ENCODE assay signal across 27 cellular contexts in the genomic region with DNA sequence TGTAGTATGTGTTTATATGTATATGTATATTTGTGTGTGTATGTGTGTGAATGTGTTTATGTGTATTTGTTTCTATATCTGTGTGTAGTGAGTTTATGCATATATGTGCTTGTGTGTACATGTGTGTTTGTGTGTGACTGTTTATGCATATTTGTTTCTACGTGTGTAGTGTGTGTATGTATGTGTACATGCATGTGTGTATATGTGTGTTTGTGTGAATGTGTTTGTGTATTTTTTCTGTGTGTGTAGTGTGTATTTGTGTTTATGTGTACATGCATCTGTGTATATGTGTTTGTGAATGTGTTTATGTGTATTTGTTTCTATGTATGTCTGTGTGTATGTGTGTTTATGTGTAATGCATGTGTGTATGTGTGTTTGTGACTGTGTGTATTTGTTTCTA. TPM values are rescaled to one million over a fixed set of nuclear protein-coding genes. Genes with fewer than 3 reads are reported as not detected.
A peak's percentile ranks its signal among the peaks of the same experiment; 100 is the strongest.
DNase-seq lines count a peak whose midpoint lies in the region; ATAC-seq, FAIRE-seq and TF ChIP-seq lines count a peak whose summit lies in the region.
"Had no signal": no experiment of that assay in that cellular context is flagged by ENCODE, and none has a peak within 500 bp of the region (broad histone marks: within the 10 kb centered on the region; RNA-seq: fewer than 3 reads in every experiment).

No MANE protein-coding gene starts in this region.

- no peak overlapping the region for H3K18ac ChIP-seq in IMR-90 (ENCODE audit: low read depth, low read length)

- H3K23ac ChIP-seq in IMR-90 (ENCODE audit: low read depth, low read length): no peak overlapping the region

- H3K9me1 ChIP-seq in IMR-90 (ENCODE audit: insufficient read depth, low read length) (no peaks in the 10 kb centered on the region), K562 (ENCODE audit: control insufficient read depth, insufficient read depth, low read length) (no peaks in the 10 kb centered on the region)

- no peak overlapping the region for H2BK20ac ChIP-seq in IMR-90 (ENCODE audit: low read depth, low read length)

- no peak for DNase-seq in HEK293T (ENCODE audit: extremely low spot score)
- DNase-seq in IMR-90: no peak
- DNase-seq in K562 (ENCODE audit: extremely low read depth in 1 of 4, low spot score in 3 of 4): no peak
- DNase-seq in epidermal melanocyte (ENCODE audit: insufficient read length, low spot score): no peak
- DNase-seq: 8988T; ACHN; BE2C; C1 segment of cervical spinal cord; CD4-positive, alpha-beta memory T cell; CD4-positive, CD25-positive, alpha-beta regulatory T cell; CD8-positive, alpha-beta memory T cell; DMS 273 treated with DMSO at 0.1 percent for 48 hours; DMS153; DMS53; DMS79; DND-41; EL; GDM1 had no signal

- H2BK120ac ChIP-seq in IMR-90 (ENCODE audit: low read depth, low read length): no peak overlapping the region

- H2AFZ ChIP-seq in IMR-90 (replicated peaks; ENCODE audit: low read length, poor library complexity) (no peak overlapping the region), K562 (ENCODE audit: low read depth, low read length) (no peak overlapping the region)

- no peak overlapping the region for H3K56ac ChIP-seq in IMR-90 (ENCODE audit: extremely low read depth, insufficient read depth, low read length)

- no peaks in the 10 kb centered on the region for H3K79me1 ChIP-seq in IMR-90 (ENCODE audit: low read depth in 1 of 2, low read length in 2 of 2)

- H3K27ac ChIP-seq in IMR-90 (ENCODE audit: insufficient read depth, low read length) (no peak overlapping the region), K562 (ENCODE audit: extremely low read depth, low read depth, low read length) (no peak overlapping the region)
- H3K27ac ChIP-seq: BLaER1 had no signal

- H3K27me3 ChIP-seq in IMR-90 (ENCODE audit: control insufficient read depth, insufficient read depth, low read length): no peaks in the 10 kb centered on the region
- peaks cover 0 to 15% of the 10 kb centered on the region in 2 experiments; a peak in 2 of 5 replicates for H3K27me3 ChIP-seq in K562 (ENCODE audit: control insufficient read depth in 2 of 2, insufficient read depth in 2 of 2, low read length in 2 of 2)
- H3K27me3 ChIP-seq: BLaER1 had no signal

- in situ Hi-C loops in IMR-90 (cut with MboI; ENCODE audit: low sequenced_read_pairs): no loop called here
- in situ Hi-C loops in K562 (cut with MboI): no loop called here

- no peak for TF ChIP-seq POLR2A in IMR-90 (IDR thresholded peaks at IDR 0.05; ENCODE audit: low read depth, low read length)
- TF ChIP-seq POLR2A in K562 (conservative IDR thresholded peaks at IDR 0.05): no peak

- dilution Hi-C loops in IMR-90 (cut with HindIII; ENCODE audit: low sequenced_read_pairs, unreplicated experiment): no loop called here

- POLR2A ChIA-PET in HEK293T (lab: Yijun Ruan, JAX): no interaction called here
- POLR2A ChIA-PET in IMR-90 (lab: Charles Lee; ENCODE audit: unreplicated experiment): no interaction called here
- POLR2A ChIA-PET in K562 (lab: Yijun Ruan, JAX): no interaction called here

- H3K4me3 ChIP-seq in IMR-90 (ENCODE audit: insufficient read depth, low read depth, low read length) (no peak overlapping the region), K562 (no peak overlapping the region)
- H3K4me3 ChIP-seq: BLaER1, GM12878 had no signal

- CTCF ChIA-PET in HEK293T (lab: Yijun Ruan, JAX): no interaction called here
- CTCF ChIA-PET in IMR-90 (lab: Yijun Ruan, JAX): no interaction called here
- CTCF ChIA-PET in K562 (lab: Yijun Ruan, JAX; ENCODE audit: low intra/inter-chr PET ratio): no interaction called here

- H3K36me3 ChIP-seq in IMR-90 (ENCODE audit: control insufficient read depth, insufficient read depth, low read length) (no peaks in the 10 kb centered on the region), K562 (ENCODE audit: control insufficient read depth, insufficient read depth, low read length) (no peaks in the 10 kb centered on the region)
- H3K36me3 ChIP-seq: BE2C, BLaER1 had no signal

- no peak overlapping the region for H2AK9ac ChIP-seq in IMR-90 (replicated peaks; ENCODE audit: low read depth, low read length, poor library complexity)

- intact Hi-C loops in IMR-90 (cut with micrococcal nuclease) (no loop called here), K562 (cut with micrococcal nuclease) (no loop called here)

- H3K14ac ChIP-seq in IMR-90 (replicated peaks; ENCODE audit: low read depth, low read length): no peak overlapping the region

- H4K5ac ChIP-seq in IMR-90 (ENCODE audit: low read depth, low read length): no peak overlapping the region

- no peak overlapping the region for H2AK5ac ChIP-seq in IMR-90 (ENCODE audit: low read depth, low read length)

- H4K20me1 ChIP-seq in IMR-90 (ENCODE audit: insufficient read depth, low read length) (no peaks in the 10 kb centered on the region), K562 (replicated peaks; ENCODE audit: control insufficient read depth, insufficient read depth, low read length) (no peaks in the 10 kb centered on the region)
- H4K20me1 ChIP-seq: BLaER1 had no signal

- H2BK5ac ChIP-seq in IMR-90 (ENCODE audit: low read depth, low read length, poor library complexity, severe bottlenecking): peak overlapping the region; percentile 13

- H2BK15ac ChIP-seq in IMR-90 (ENCODE audit: low read depth, low read length): no peak overlapping the region

- no peak for TF ChIP-seq CTCF in IMR-90 (conservative IDR thresholded peaks at IDR 0.05; ENCODE audit: low read depth, low read length)
- TF ChIP-seq CTCF in K562 (IDR thresholded peaks at IDR 0.05 in 2 of 3, conservative IDR thresholded peaks at IDR 0.05 in 1 of 3; ENCODE audit: insufficient read depth in 2 of 3, low read depth in 1 of 3, low read length in 3 of 3): no peak

- WGBS in IMR-90 (ENCODE audit: extremely low coverage in 2 of 2, insufficient read length in 1 of 2), 2 experiments: no CpG with 5 or more reads among the region's 1 CpG
- WGBS in K562 (ENCODE audit: insufficient coverage, low coverage, missing lambda C conversion rate): 25% methylated on average over 1 of the region's 1 CpG

- TF ChIP-seq RAD21 in IMR-90 (IDR thresholded peaks at IDR 0.05; ENCODE audit: low read length) (no peak), K562 (CRISPR knock-in tag; conservative IDR thresholded peaks at IDR 0.05 in 1 of 2, IDR thresholded peaks at IDR 0.05 in 1 of 2) (no peak)

- no peak overlapping the region for H3K4ac ChIP-seq in IMR-90 (ENCODE audit: low read depth, low read length)

- H3K4me2 ChIP-seq in IMR-90 (ENCODE audit: low read depth, low read length): no peak overlapping the region
- no peak overlapping the region for H3K4me2 ChIP-seq in K562 (ENCODE audit: insufficient read depth, low read length)
- H3K4me2 ChIP-seq: BLaER1 had no signal

- no peaks in the 10 kb centered on the region for H3K79me2 ChIP-seq in K562 (ENCODE audit: control insufficient read depth, insufficient read depth, low read length)

- TF ChIP-seq EP300 in K562 (IDR thresholded peaks at IDR 0.05; ENCODE audit: low read length): no peak

- H3K9ac ChIP-seq in IMR-90 (ENCODE audit: low read depth, low read length) (no peak overlapping the region), K562 (ENCODE audit: insufficient read depth in 1 of 2, low read depth in 2 of 2, low read length in 2 of 2) (no peak overlapping the region)
- H3K9ac ChIP-seq: BLaER1 had no signal

- BruUV-seq in IMR-90 (replicated peaks; lab: Mats Ljungman, UMichigan): no TSS peak
- BruUV-seq in K562 (replicated peaks; lab: Mats Ljungman, UMichigan): no TSS peak

- H4K8ac ChIP-seq in IMR-90 (ENCODE audit: low read depth in 2 of 2, low read length in 2 of 2): no peak overlapping the region

- FAIRE-seq in K562 (lab: Jason Lieb, UNC): no peak
- FAIRE-seq: A204.1, GM12878, GM19239 had no signal

- H4K91ac ChIP-seq in IMR-90 (ENCODE audit: insufficient read depth, low read depth, low read length): no peak overlapping the region

- ATAC-seq in IMR-90 (ENCODE audit: low read depth) (no peak), K562 (no peak), GM19397 (IDR thresholded peaks at IDR 0.05; ENCODE audit: unreplicated experiment) (no peak), GM18502 (IDR thresholded peaks at IDR 0.05; ENCODE audit: poor library complexity, unreplicated experiment) (no peak)
- ATAC-seq: GM12878 had no signal

- H3K4me1 ChIP-seq in IMR-90 (ENCODE audit: control insufficient read depth, insufficient read depth, low read length) (no peaks in the 10 kb centered on the region), K562 (replicated peaks in 1 of 2; ENCODE audit: control insufficient read depth in 2 of 2, insufficient read depth in 2 of 2, low read length in 2 of 2) (no peaks in the 10 kb centered on the region)
- H3K4me1 ChIP-seq: BE2C had no signal

- H3K9me3 ChIP-seq in IMR-90 (ENCODE audit: control insufficient read depth, insufficient read depth, low read length): peaks cover 33% of the 10 kb centered on the region
- H3K9me3 ChIP-seq in K562 (replicated peaks; ENCODE audit: control insufficient read depth, insufficient read depth, low read depth, low read length): no peaks in the 10 kb centered on the region
- H3K9me3 ChIP-seq: BE2C, BLaER1 had no signal

TF ChIP-seq in HEK293T, 16 proteins besides CTCF, POLR2A, EP300 and RAD21 (continues in another document):
- no peak for TF ChIP-seq LEF1 (IDR thresholded peaks at IDR 0.05; ENCODE audit: borderline replicate concordance)

TF ChIP-seq in IMR-90, 13 proteins besides CTCF, POLR2A, EP300 and RAD21 (continues in another document):
- TF ChIP-seq BHLHE40 (IDR thresholded peaks at IDR 0.05; ENCODE audit: low read depth, low read length): no peak

RNA-seq across cellular contexts. Expression of a gene that starts 12.1 kb away (rescaled TPM):
- total RNA-seq in IMR-90 (2012; rRNA removed): not detected in 2 replicates
- not detected in 2 replicates for polyA plus RNA-seq in IMR-90 (2012; rRNA removed)
- polyA plus RNA-seq in IMR-90 (2012; cell fraction: cytosol; rRNA removed): not detected in 2 replicates
- polyA plus RNA-seq in IMR-90 (2012; cell fraction: nucleus; rRNA removed; ENCODE audit: low replicate concordance): not detected in 2 replicates
- 4.8 and 6.8 TPM in 2 replicates for total RNA-seq in K562 (2011; cell fraction: chromatin; rRNA removed; ENCODE audit: low replicate concordance)
- total RNA-seq in K562 (2011; cell fraction: nucleolus; rRNA removed): 2.4 and 2.7 TPM in 2 replicates
- total RNA-seq in K562 (2011; cell fraction: nucleoplasm; rRNA removed): 4.8 and 5.4 TPM in 2 replicates
- 0.45 and 1.0 TPM in 2 replicates for total RNA-seq in K562 (2014; rRNA removed)
- 1.1 TPM in 2 replicates for total RNA-seq in K562 (2014; rRNA removed; fragmentation: Illumina TruSeq; extraction: Trizol)
- 1.3 and 1.5 TPM in 2 replicates for total RNA-seq in K562 (2015; rRNA removed; fragmentation: Illumina TruSeq; extraction: Trizol)
- total RNA-seq in K562 (2021): 1.2 and 1.7 TPM in 2 replicates
- polyA plus RNA-seq in K562 (2011; rRNA removed): 2.3 and 2.9 TPM in 2 replicates
- polyA plus RNA-seq in K562 (2011; cell fraction: cytosol; rRNA removed): 1.3 and 1.9 TPM in 2 replicates
- 8.1 and 8.5 TPM in 2 replicates for polyA plus RNA-seq in K562 (2011; cell fraction: nucleus; rRNA removed)
- 1.1 and 1.8 TPM in 2 replicates for polyA plus RNA-seq in K562 (2012)
- polyA plus RNA-seq in K562 (2014; fragmentation: Illumina TruSeq; extraction: Trizol): 1.5 and 1.6 TPM in 2 replicates
- polyA plus RNA-seq in K562 (2014; fragmentation: Nextera tagmentation; extraction: Ambion mirVana): under 1 TPM; 0.62 to 0.84 TPM
- polyA plus RNA-seq in K562 (2014; rRNA removed): 1.0 and 1.1 TPM in 2 replicates
- polyA minus RNA-seq in K562 (2011; rRNA and poly(A)+ RNA removed): 0.70 and 1.2 TPM in 2 replicates
- 0.38 and 1.0 TPM in 2 replicates for polyA minus RNA-seq in K562 (2011; cell fraction: cytosol; rRNA and poly(A)+ RNA removed)
- polyA minus RNA-seq in K562 (2011; cell fraction: nucleus; rRNA and poly(A)+ RNA removed): 1.8 and 3.6 TPM in 2 replicates
- total RNA-seq: CD4-positive, alpha-beta memory T cell; CD4-positive, CD25-positive, alpha-beta regulatory T cell; CD8-positive, alpha-beta memory T cell; Daoy had no signal
- polyA plus RNA-seq: AG04450; CD14-positive monocyte; CD4-positive, alpha-beta memory T cell; CD4-positive, CD25-positive, alpha-beta regulatory T cell; CD8-positive, alpha-beta memory T cell had no signal
